Comparison of ENCODE assay signal across 1 cellular context in the genomic region with DNA sequence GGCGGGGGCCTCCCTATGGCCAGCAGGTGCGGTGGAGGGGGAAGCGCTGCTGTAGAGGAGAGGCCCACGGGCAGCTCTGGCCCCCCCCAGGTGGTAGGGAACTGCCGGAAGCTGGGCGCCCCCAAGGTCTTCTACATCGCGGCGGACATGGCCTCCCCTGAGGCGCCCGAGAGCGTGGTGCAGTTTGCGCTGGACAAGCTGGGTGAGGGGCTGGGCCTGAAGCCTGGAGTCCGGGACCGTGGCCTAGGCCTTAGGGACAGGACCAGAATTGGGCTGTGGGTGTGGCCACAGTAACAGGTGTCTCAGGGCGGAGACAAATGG.
TF ChIP-seq lines count a peak whose summit lies in the region.

No MANE protein-coding gene starts in this region.

TF ChIP-seq in GM12878, 131 proteins besides CTCF, POLR2A, EP300 and RAD21:
- TF ChIP-seq ETV6 (conservative IDR thresholded peaks at IDR 0.05 in 1 of 2, IDR thresholded peaks at IDR 0.05 in 1 of 2; ENCODE audit: borderline replicate concordance in 1 of 2, low read depth in 1 of 2), result no peak
- no peak for TF ChIP-seq RAD51 (IDR thresholded peaks at IDR 0.05)
- no peak for TF ChIP-seq MXI1 (IDR thresholded peaks at IDR 0.05; ENCODE audit: low read depth, low read length)
- no peak for TF ChIP-seq ZSCAN29 (IDR thresholded peaks at IDR 0.05)
- 0 out of 4 replicates have a peak, but pooled peaks of 1 of the 2 experiments have one; percentile 12 for TF ChIP-seq SRF (IDR thresholded peaks at IDR 0.05; ENCODE audit: low read depth in 2 of 2, low read length in 2 of 2)
- no peak for TF ChIP-seq CREB1 (IDR thresholded peaks at IDR 0.05; ENCODE audit: low read depth)
- TF ChIP-seq, protein P1, sequence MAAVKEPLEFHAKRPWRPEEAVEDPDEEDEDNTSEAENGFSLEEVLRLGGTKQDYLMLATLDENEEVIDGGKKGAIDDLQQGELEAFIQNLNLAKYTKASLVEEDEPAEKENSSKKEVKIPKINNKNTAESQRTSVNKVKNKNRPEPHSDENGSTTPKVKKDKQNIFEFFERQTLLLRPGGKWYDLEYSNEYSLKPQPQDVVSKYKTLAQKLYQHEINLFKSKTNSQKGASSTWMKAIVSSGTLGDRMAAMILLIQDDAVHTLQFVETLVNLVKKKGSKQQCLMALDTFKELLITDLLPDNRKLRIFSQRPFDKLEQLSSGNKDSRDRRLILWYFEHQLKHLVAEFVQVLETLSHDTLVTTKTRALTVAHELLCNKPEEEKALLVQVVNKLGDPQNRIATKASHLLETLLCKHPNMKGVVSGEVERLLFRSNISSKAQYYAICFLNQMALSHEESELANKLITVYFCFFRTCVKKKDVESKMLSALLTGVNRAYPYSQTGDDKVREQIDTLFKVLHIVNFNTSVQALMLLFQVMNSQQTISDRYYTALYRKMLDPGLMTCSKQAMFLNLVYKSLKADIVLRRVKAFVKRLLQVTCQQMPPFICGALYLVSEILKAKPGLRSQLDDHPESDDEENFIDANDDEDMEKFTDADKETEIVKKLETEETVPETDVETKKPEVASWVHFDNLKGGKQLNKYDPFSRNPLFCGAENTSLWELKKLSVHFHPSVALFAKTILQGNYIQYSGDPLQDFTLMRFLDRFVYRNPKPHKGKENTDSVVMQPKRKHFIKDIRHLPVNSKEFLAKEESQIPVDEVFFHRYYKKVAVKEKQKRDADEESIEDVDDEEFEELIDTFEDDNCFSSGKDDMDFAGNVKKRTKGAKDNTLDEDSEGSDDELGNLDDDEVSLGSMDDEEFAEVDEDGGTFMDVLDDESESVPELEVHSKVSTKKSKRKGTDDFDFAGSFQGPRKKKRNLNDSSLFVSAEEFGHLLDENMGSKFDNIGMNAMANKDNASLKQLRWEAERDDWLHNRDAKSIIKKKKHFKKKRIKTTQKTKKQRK (IDR thresholded peaks at IDR 0.05; ENCODE audit: low read depth, low read length), result no peak
- no peak for TF ChIP-seq ZBED1 (IDR thresholded peaks at IDR 0.05; ENCODE audit: borderline replicate concordance)
- no peak for TF ChIP-seq ZBTB40 (IDR thresholded peaks at IDR 0.05; ENCODE audit: borderline replicate concordance)
- TF ChIP-seq SMARCA5 (IDR thresholded peaks at IDR 0.05), result no peak
- no peak for TF ChIP-seq TCF3 (IDR thresholded peaks at IDR 0.05; ENCODE audit: borderline replicate concordance, insufficient read depth, low read depth, low read length)
- no peak for TF ChIP-seq ZNF207 (IDR thresholded peaks at IDR 0.05; ENCODE audit: borderline replicate concordance)
- no peak for TF ChIP-seq KAT2A (conservative IDR thresholded peaks at IDR 0.05; ENCODE audit: control insufficient read depth, low read depth, low read length)
- 0 out of 2 replicates have a peak, but pooled peaks have one; percentile 29 for TF ChIP-seq HDGF (IDR thresholded peaks at IDR 0.05)
- TF ChIP-seq USF2 (IDR thresholded peaks at IDR 0.05; ENCODE audit: borderline replicate concordance, low read depth, low read length), result no peak
- no peak for TF ChIP-seq HSF1 (IDR thresholded peaks at IDR 0.05; ENCODE audit: low read depth, low read length)
- TF ChIP-seq TCF7 (IDR thresholded peaks at IDR 0.05; ENCODE audit: borderline replicate concordance), result no peak
- TF ChIP-seq TCF12 (IDR thresholded peaks at IDR 0.05; ENCODE audit: low read depth, low read length), result 0 out of 2 replicates have a peak, but pooled peaks have one; percentile 15
